Comparison of ENCODE assay signal across 27 cellular contexts in genomic region chr3:15198686-15199085, GRCh38.
"Had no signal": no experiment of that assay in that cellular context is flagged by ENCODE, and none has a peak within 500 bp of the region (broad histone marks: within the 10 kb centered on the region; RNA-seq: fewer than 3 reads in every experiment).

No MANE protein-coding gene starts in this region.

- ATAC-seq: activated CD8-positive, alpha-beta memory T cell treated with anti-CD3 and anti-CD28 coated beads, Interleukin-2, amount 10 ng/mL, durations not matched to agents 7 days and 5 days; body of pancreas; K562; Panc1 had no signal

- H3K36me3 Mint-ChIP-seq: activated CD8-positive, alpha-beta memory T cell treated with anti-CD3 and anti-CD28 coated beads, Interleukin-2, amount 10 ng/mL, durations not matched to agents 7 days and 5 days; activated naive CD8-positive, alpha-beta T cell treated with anti-CD3 and anti-CD28 coated beads, Interleukin-2, amount 10 ng/mL, durations not matched to agents 7 days and 5 days had no signal

- H3K9me3 Mint-ChIP-seq: activated naive CD4-positive, alpha-beta T cell treated with anti-CD3 and anti-CD28 coated beads for 36 hours; activated naive CD8-positive, alpha-beta T cell treated with anti-CD3 and anti-CD28 coated beads, Interleukin-2, amount 10 ng/mL, durations not matched to agents 7 days and 5 days had no signal

- DNase-seq: activated CD4-positive, alpha-beta T cell treated with anti-CD3 and anti-CD28 coated beads for 4 hours; activated CD8-positive, alpha-beta memory T cell treated with anti-CD3 and anti-CD28 coated beads for 24 hours; activated CD8-positive, alpha-beta memory T cell treated with anti-CD3 and anti-CD28 coated beads, Interleukin-2, amount 10 ng/mL, durations not matched to agents 7 days and 5 days; activated CD8-positive, alpha-beta memory T cell treated with anti-CD3 and anti-CD28 coated beads, Interleukin-2, amount 50 U/mL, for 48 hours; activated gamma-delta T cell treated with Interleukin-2 at 50 U/mL for 16 hours; activated naive CD4-positive, alpha-beta T cell treated with anti-CD3 and anti-CD28 coated beads for 36 hours; activated naive CD8-positive, alpha-beta T cell treated with anti-CD3 and anti-CD28 coated beads, Interleukin-2, amount 10 ng/mL, durations not matched to agents 7 days and 5 days; adrenal gland; body of pancreas; IMR-90; MG63; NCI-H1048; NCI-H1105 treated with DMSO at 0.1 percent for 48 hours; NCI-H1436; NCI-H1694; NCI-H1930; NCI-H2081 treated with DMSO at 0.1 percent for 48 hours; NCI-H226; NCI-H446 treated with DMSO at 0.1 percent for 48 hours; NCI-H524; NCI-H69; SHP77; SJCRH30; T1000; WERI-Rb-1 had no signal

- H3K4me3 Mint-ChIP-seq: activated CD8-positive, alpha-beta memory T cell treated with anti-CD3 and anti-CD28 coated beads, Interleukin-2, amount 10 ng/mL, durations not matched to agents 7 days and 5 days; activated naive CD4-positive, alpha-beta T cell treated with anti-CD3 and anti-CD28 coated beads for 36 hours; activated naive CD8-positive, alpha-beta T cell treated with anti-CD3 and anti-CD28 coated beads, Interleukin-2, amount 10 ng/mL, durations not matched to agents 7 days and 5 days had no signal

- H3K27ac Mint-ChIP-seq: activated CD8-positive, alpha-beta memory T cell treated with anti-CD3 and anti-CD28 coated beads, Interleukin-2, amount 10 ng/mL, durations not matched to agents 7 days and 5 days; activated naive CD4-positive, alpha-beta T cell treated with anti-CD3 and anti-CD28 coated beads for 36 hours; activated naive CD8-positive, alpha-beta T cell treated with anti-CD3 and anti-CD28 coated beads, Interleukin-2, amount 10 ng/mL, durations not matched to agents 7 days and 5 days had no signal
